In the genomic region with DNA sequence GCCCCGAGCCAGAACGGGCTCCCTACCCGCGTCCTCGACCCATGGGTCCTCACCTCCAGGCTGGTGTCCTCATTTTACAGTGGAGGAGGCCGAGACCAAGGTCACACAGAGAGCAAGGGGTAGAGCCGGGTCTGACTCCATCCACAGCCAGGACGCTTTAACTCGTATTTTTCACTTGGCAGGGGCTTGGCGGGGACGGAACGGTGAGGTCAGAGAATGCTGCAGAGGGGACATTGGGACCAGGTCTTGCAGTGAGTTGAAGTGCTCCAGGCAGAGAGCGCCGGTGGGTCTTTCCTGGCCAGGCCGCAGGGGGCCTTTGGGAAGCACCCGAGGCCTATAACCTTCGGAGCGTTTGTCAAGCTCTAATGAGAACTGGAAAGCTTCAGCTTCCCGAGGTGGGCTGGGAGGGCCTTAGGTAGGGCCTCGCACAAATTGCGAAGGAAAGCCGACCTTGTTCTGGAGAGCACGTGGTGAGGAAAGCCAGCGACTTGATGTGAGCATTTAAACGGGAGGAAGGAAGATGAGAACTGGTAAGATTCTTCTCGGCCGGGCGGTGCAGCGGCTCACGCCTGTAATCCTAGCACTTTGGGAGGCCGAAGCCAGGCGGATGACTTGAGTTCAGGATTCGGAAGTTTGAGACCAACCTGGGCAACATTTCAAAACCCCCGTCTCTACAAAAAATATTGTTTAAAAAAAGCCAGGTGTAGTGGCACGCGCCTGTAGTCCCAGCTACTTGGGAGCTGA, we compare ENCODE assay signal across 8 cellular contexts. TPM values are rescaled to one million over a fixed set of nuclear protein-coding genes. Genes with fewer than 3 reads are reported as not detected.
DNase-seq lines count a peak whose midpoint lies in the region; ATAC-seq and TF ChIP-seq lines count a peak whose summit lies in the region.

No MANE protein-coding gene starts in this region.

- H3K23ac ChIP-seq in IMR-90 (ENCODE audit: low read depth, low read length): peak overlapping the region; percentile 91

- H3K9me3 ChIP-seq in A673 (ENCODE audit: low read depth, low read length, poor library complexity, severe bottlenecking): no peaks in the 10 kb centered on the region
- H3K9me3 ChIP-seq in IMR-90 (ENCODE audit: control insufficient read depth, insufficient read depth, low read length): no peaks in the 10 kb centered on the region
- H3K9me3 ChIP-seq in body of pancreas: no peaks in the 10 kb centered on the region
- no peaks in the 10 kb centered on the region for H3K9me3 ChIP-seq in upper lobe of right lung

- peak overlapping the region; percentile 84 for H2BK120ac ChIP-seq in IMR-90 (ENCODE audit: low read depth, low read length)

- in situ Hi-C loops in IMR-90 (cut with MboI; ENCODE audit: low sequenced_read_pairs): no loop called here

- 48% methylated on average over 11 of the region's 36 CpGs; no CpG with 5 or more reads in 1 of the 2 experiments for WGBS in IMR-90 (ENCODE audit: extremely low coverage in 2 of 2, insufficient read length in 1 of 2), 2 experiments
- WGBS in body of pancreas, 2 donors: 54 to 67% methylated on average over 27 to 34 of the region's 36 CpGs
- 42 to 57% methylated on average over 30 to 36 of the region's 36 CpGs for WGBS in lower leg skin, 2 donors

- H3K4me3 ChIP-seq in A673 (ENCODE audit: low read depth, low read length, poor library complexity, severe bottlenecking) (peak overlapping the region; percentile 88), IMR-90 (ENCODE audit: insufficient read depth, low read depth, low read length) (peak overlapping the region; percentile 66), body of pancreas (peak overlapping the region; percentile 50 to 83), lower leg skin (ENCODE audit: low read depth, poor library complexity, severe bottlenecking) (peak overlapping the region; percentile 42), upper lobe of right lung (peak overlapping the region; percentile 89)

- peaks cover 35% of the 10 kb centered on the region for H4K20me1 ChIP-seq in IMR-90 (ENCODE audit: insufficient read depth, low read length)

- BruUV-seq in A673 (replicated peaks; lab: Mats Ljungman, UMichigan): no TSS peak
- BruUV-seq in IMR-90 (replicated peaks; lab: Mats Ljungman, UMichigan): no TSS peak

- H2AK5ac ChIP-seq in IMR-90 (ENCODE audit: low read depth, low read length): peak overlapping the region; percentile 84

- DNase-seq in A673 (ENCODE audit: low spot score) (no peak), IMR-90 (no peak), body of pancreas (no peak), lower leg skin (ENCODE audit: low spot score in 2 of 2) (peak in 1 of 2 donors; percentile 85), upper lobe of right lung (no peak), retina (no peak)

- H3K14ac ChIP-seq in IMR-90 (replicated peaks; ENCODE audit: low read depth, low read length): peak overlapping the region; percentile 87

- POLR2A ChIA-PET in A673 (lab: Charles Lee; ENCODE audit: low non-redundant PET): interaction anchor here (0.6 kb wide), 2 partner anchors 15 to 70 kb away, joined by 3 to 4 read pairs; no protein-coding TSS in a partner anchor
- POLR2A ChIA-PET in IMR-90 (lab: Charles Lee; ENCODE audit: unreplicated experiment): no interaction called here

- peak overlapping the region; percentile 94 for H3K4ac ChIP-seq in IMR-90 (ENCODE audit: low read depth, low read length)

- H2BK15ac ChIP-seq in IMR-90 (ENCODE audit: low read depth, low read length): no peak overlapping the region

- peak overlapping the region; percentile 31; the same call in 1 of the 2 replicates for H3K18ac ChIP-seq in IMR-90 (ENCODE audit: low read depth, low read length)

- peak overlapping the region; percentile 59 for H3K9ac ChIP-seq in IMR-90 (ENCODE audit: low read depth, low read length)

- H3K4me1 ChIP-seq in A673 (ENCODE audit: insufficient read depth, low read length, poor library complexity, severe bottlenecking) (peaks cover 34% of the 10 kb centered on the region), IMR-90 (ENCODE audit: control insufficient read depth, insufficient read depth, low read length) (peaks cover 16% of the 10 kb centered on the region), body of pancreas (peaks cover 44% of the 10 kb centered on the region), upper lobe of right lung (peaks cover 38% of the 10 kb centered on the region)

- no peak for ATAC-seq in IMR-90 (ENCODE audit: low read depth)
- ATAC-seq in body of pancreas: no peak
- ATAC-seq in upper lobe of right lung: no peak
- ATAC-seq in HG02938 (IDR thresholded peaks at IDR 0.05; ENCODE audit: unreplicated experiment): no peak
- no peak for ATAC-seq in HG02885 (IDR thresholded peaks at IDR 0.05; ENCODE audit: poor library complexity, unreplicated experiment)

- peaks cover 18% of the 10 kb centered on the region for H3K9me1 ChIP-seq in IMR-90 (ENCODE audit: insufficient read depth, low read length)

- peak overlapping the region; percentile 76 for H3K4me2 ChIP-seq in IMR-90 (ENCODE audit: low read depth, low read length)

- H4K91ac ChIP-seq in IMR-90 (ENCODE audit: insufficient read depth, low read depth, low read length): peak overlapping the region; percentile 84

- dilution Hi-C loops in IMR-90 (cut with HindIII; ENCODE audit: low sequenced_read_pairs, unreplicated experiment): no loop called here

- no peaks in the 10 kb centered on the region for H3K27me3 ChIP-seq in A673 (replicated peaks; ENCODE audit: insufficient read depth, low read depth, low read length, poor library complexity)
- no peaks in the 10 kb centered on the region for H3K27me3 ChIP-seq in IMR-90 (ENCODE audit: control insufficient read depth, insufficient read depth, low read length)
- no peaks in the 10 kb centered on the region for H3K27me3 ChIP-seq in body of pancreas
- no peaks in the 10 kb centered on the region for H3K27me3 ChIP-seq in upper lobe of right lung

- no peak for TF ChIP-seq RAD21 in IMR-90 (IDR thresholded peaks at IDR 0.05; ENCODE audit: low read length)

- peak overlapping the region; percentile 74 for H4K5ac ChIP-seq in IMR-90 (ENCODE audit: low read depth, low read length)

- no peak for TF ChIP-seq POLR2A in IMR-90 (IDR thresholded peaks at IDR 0.05; ENCODE audit: low read depth, low read length)
- no peak for TF ChIP-seq POLR2A in body of pancreas (IDR thresholded peaks at IDR 0.05)
- TF ChIP-seq POLR2A in lower leg skin (IDR thresholded peaks at IDR 0.05): no peak

- CTCF ChIA-PET in A673 (lab: Charles Lee) (no interaction called here), IMR-90 (lab: Yijun Ruan, JAX) (no interaction called here)

- H2BK5ac ChIP-seq in IMR-90 (ENCODE audit: low read depth, low read length, poor library complexity, severe bottlenecking): no peak overlapping the region

- peak overlapping the region; percentile 100 for H2AFZ ChIP-seq in IMR-90 (replicated peaks; ENCODE audit: low read length, poor library complexity)

- peak overlapping the region; percentile 81 for H3K27ac ChIP-seq in A673 (ENCODE audit: low read depth, low read length, poor library complexity, severe bottlenecking)
- H3K27ac ChIP-seq in IMR-90 (ENCODE audit: insufficient read depth, low read length): peak overlapping the region; percentile 59
- H3K27ac ChIP-seq in body of pancreas: peak overlapping the region; percentile 82 to 93 (median 88)
- H3K27ac ChIP-seq in upper lobe of right lung: peak overlapping the region; percentile 82

- H2AK9ac ChIP-seq in IMR-90 (replicated peaks; ENCODE audit: low read depth, low read length, poor library complexity): peak overlapping the region; percentile 96

- H3K56ac ChIP-seq in IMR-90 (ENCODE audit: extremely low read depth, insufficient read depth, low read length): peak overlapping the region; percentile 56; the same call in 1 of the 2 replicates

- no peaks in the 10 kb centered on the region for H3K36me3 ChIP-seq in A673 (ENCODE audit: insufficient read depth, low read length, poor library complexity, severe bottlenecking)
- no peaks in the 10 kb centered on the region for H3K36me3 ChIP-seq in IMR-90 (ENCODE audit: control insufficient read depth, insufficient read depth, low read length)
- H3K36me3 ChIP-seq in body of pancreas (replicated peaks in 1 of 2; ENCODE audit: insufficient read depth in 1 of 2, low read depth in 2 of 2): no peaks in the 10 kb centered on the region
- no peaks in the 10 kb centered on the region for H3K36me3 ChIP-seq in upper lobe of right lung

- TF ChIP-seq CTCF in A673 (conservative IDR thresholded peaks at IDR 0.05; ENCODE audit: low read depth, low read length): no peak
- no peak for TF ChIP-seq CTCF in IMR-90 (conservative IDR thresholded peaks at IDR 0.05; ENCODE audit: low read depth, low read length)
- TF ChIP-seq CTCF in body of pancreas (IDR thresholded peaks at IDR 0.05): no peak
- TF ChIP-seq CTCF in lower leg skin (IDR thresholded peaks at IDR 0.05): no peak
- no peak for TF ChIP-seq CTCF in upper lobe of right lung (IDR thresholded peaks at IDR 0.05)

- H3K79me1 ChIP-seq in IMR-90 (ENCODE audit: low read depth in 1 of 2, low read length in 2 of 2): peaks cover 3 to 45% of the 10 kb centered on the region in 2 experiments; a peak in 3 of 4 replicates

- intact Hi-C loops in A673 (cut with micrococcal nuclease; ENCODE audit: unreplicated experiment): no loop called here
- intact Hi-C loops in IMR-90 (cut with micrococcal nuclease): no loop called here
- intact Hi-C loops in body of pancreas (cut with DNase I): no loop called here
- intact Hi-C loops in lower leg skin (cut with DNase I; ENCODE audit: low total_unique reads): no loop called here
- intact Hi-C loops in upper lobe of right lung (cut with DNase I): no loop called here

- H2BK20ac ChIP-seq in IMR-90 (ENCODE audit: low read depth, low read length): peak overlapping the region; percentile 4; the same call in 1 of the 2 replicates

- peak overlapping the region; percentile 97 to 98 for H4K8ac ChIP-seq in IMR-90 (ENCODE audit: low read depth in 2 of 2, low read length in 2 of 2)

TF ChIP-seq in IMR-90, 13 proteins besides CTCF, POLR2A, EP300 and RAD21 (continues in another document):
- TF ChIP-seq MAFK (IDR thresholded peaks at IDR 0.05; ENCODE audit: low read depth, low read length) (no peak), BHLHE40 (IDR thresholded peaks at IDR 0.05; ENCODE audit: low read depth, low read length) (no peak), FOS (IDR thresholded peaks at IDR 0.05; ENCODE audit: low read depth, low read length) (no peak)

RNA-seq across cellular contexts. Expression of a gene that starts 0.9 kb away (rescaled TPM):
- total RNA-seq in A673 (2021) (153 and 162 TPM in 2 replicates), IMR-90 (2012; rRNA removed) (12.5 and 12.9 TPM in 2 replicates), body of pancreas (100 to 1,000 TPM in 1 of 2 donors, 10 to 100 TPM in 1; 53.2 to 167 TPM), lower leg skin (100 to 1,000 TPM in 3 of 4 donors, 10 to 100 TPM in 1; 99.3 to 178 (median 117) TPM), upper lobe of right lung (63.5 TPM)
- 42.0 and 51.0 TPM in 2 replicates for polyA plus RNA-seq in IMR-90 (2012; rRNA removed)
- polyA plus RNA-seq in IMR-90 (2012; cell fraction: cytosol; rRNA removed): 16.6 and 23.3 TPM in 2 replicates
- 134 and 376 TPM in 2 replicates for polyA plus RNA-seq in IMR-90 (2012; cell fraction: nucleus; rRNA removed; ENCODE audit: low replicate concordance)

RNA-seq across cellular contexts. Expression of a gene that starts 37.0 kb away (rescaled TPM):
- total RNA-seq in A673 (2021) (0.09 TPM in 1 of 2 replicates, not detected in the other), IMR-90 (2012; rRNA removed) (not detected in 2 replicates), body of pancreas (under 1 TPM in 1 of 2 donors, not detected in 1; 0.26 TPM), lower leg skin (under 1 TPM; 0.11 to 0.71 (median 0.34) TPM), upper lobe of right lung (0.20 TPM)
- polyA plus RNA-seq in IMR-90 (2012; rRNA removed): not detected in 2 replicates
- polyA plus RNA-seq in IMR-90 (2012; cell fraction: cytosol; rRNA removed): not detected in 2 replicates
- polyA plus RNA-seq in IMR-90 (2012; cell fraction: nucleus; rRNA removed; ENCODE audit: low replicate concordance): 0.02 TPM in 1 of 2 replicates, not detected in the other
